Comparison of ENCODE assay signal across 3 cellular contexts in the genomic region with DNA sequence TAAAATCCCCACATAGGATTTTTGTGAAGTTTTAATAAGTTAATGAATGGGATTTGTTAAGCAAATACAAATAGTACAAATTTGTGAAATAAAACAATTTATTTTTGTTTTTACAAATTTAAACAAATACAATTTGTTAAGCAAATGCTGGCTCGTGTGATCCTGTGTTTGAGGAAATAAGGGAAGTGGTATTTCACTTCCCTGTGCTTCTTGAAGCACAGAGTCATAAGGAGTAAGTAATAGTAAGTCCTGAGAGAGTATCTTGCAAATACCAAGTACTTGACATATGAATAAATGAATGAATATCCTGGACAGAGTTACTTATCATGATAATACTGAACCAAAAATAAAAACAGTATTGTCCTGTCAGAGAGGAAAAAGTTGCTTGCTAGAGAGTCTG.
TF ChIP-seq lines count a peak whose summit lies in the region.

No MANE protein-coding gene starts in this region.

TF ChIP-seq in SK-N-SH, 30 proteins besides CTCF, POLR2A, EP300 and RAD21 (continues in another document):
- TF ChIP-seq, protein P1, sequence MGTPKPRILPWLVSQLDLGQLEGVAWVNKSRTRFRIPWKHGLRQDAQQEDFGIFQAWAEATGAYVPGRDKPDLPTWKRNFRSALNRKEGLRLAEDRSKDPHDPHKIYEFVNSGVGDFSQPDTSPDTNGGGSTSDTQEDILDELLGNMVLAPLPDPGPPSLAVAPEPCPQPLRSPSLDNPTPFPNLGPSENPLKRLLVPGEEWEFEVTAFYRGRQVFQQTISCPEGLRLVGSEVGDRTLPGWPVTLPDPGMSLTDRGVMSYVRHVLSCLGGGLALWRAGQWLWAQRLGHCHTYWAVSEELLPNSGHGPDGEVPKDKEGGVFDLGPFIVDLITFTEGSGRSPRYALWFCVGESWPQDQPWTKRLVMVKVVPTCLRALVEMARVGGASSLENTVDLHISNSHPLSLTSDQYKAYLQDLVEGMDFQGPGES (IDR thresholded peaks at IDR 0.05; ENCODE audit: low read depth, low read length) = no peak
- no peak for TF ChIP-seq JUND (IDR thresholded peaks at IDR 0.05)
- no peak for TF ChIP-seq ELF1 (IDR thresholded peaks at IDR 0.05)
- TF ChIP-seq, protein P2, sequence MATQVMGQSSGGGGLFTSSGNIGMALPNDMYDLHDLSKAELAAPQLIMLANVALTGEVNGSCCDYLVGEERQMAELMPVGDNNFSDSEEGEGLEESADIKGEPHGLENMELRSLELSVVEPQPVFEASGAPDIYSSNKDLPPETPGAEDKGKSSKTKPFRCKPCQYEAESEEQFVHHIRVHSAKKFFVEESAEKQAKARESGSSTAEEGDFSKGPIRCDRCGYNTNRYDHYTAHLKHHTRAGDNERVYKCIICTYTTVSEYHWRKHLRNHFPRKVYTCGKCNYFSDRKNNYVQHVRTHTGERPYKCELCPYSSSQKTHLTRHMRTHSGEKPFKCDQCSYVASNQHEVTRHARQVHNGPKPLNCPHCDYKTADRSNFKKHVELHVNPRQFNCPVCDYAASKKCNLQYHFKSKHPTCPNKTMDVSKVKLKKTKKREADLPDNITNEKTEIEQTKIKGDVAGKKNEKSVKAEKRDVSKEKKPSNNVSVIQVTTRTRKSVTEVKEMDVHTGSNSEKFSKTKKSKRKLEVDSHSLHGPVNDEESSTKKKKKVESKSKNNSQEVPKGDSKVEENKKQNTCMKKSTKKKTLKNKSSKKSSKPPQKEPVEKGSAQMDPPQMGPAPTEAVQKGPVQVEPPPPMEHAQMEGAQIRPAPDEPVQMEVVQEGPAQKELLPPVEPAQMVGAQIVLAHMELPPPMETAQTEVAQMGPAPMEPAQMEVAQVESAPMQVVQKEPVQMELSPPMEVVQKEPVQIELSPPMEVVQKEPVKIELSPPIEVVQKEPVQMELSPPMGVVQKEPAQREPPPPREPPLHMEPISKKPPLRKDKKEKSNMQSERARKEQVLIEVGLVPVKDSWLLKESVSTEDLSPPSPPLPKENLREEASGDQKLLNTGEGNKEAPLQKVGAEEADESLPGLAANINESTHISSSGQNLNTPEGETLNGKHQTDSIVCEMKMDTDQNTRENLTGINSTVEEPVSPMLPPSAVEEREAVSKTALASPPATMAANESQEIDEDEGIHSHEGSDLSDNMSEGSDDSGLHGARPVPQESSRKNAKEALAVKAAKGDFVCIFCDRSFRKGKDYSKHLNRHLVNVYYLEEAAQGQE (IDR thresholded peaks at IDR 0.05; ENCODE audit: low read depth, low read length) = no peak
- TF ChIP-seq, protein P3, sequence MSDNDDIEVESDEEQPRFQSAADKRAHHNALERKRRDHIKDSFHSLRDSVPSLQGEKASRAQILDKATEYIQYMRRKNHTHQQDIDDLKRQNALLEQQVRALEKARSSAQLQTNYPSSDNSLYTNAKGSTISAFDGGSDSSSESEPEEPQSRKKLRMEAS (IDR thresholded peaks at IDR 0.05; ENCODE audit: low read depth) = no peak
- TF ChIP-seq YY1 (IDR thresholded peaks at IDR 0.05; ENCODE audit: low read depth) = no peak
- TF ChIP-seq SIN3A (IDR thresholded peaks at IDR 0.05; ENCODE audit: borderline replicate concordance, low read depth, low read length) = no peak
- no peak for TF ChIP-seq TEAD4 (IDR thresholded peaks at IDR 0.05; ENCODE audit: borderline replicate concordance, insufficient read depth)
- TF ChIP-seq RFX5 (IDR thresholded peaks at IDR 0.05; ENCODE audit: low read length) = no peak
- TF ChIP-seq NRF1 (IDR thresholded peaks at IDR 0.05; ENCODE audit: low read depth, low read length) = no peak
- TF ChIP-seq MEF2A (IDR thresholded peaks at IDR 0.05; ENCODE audit: borderline replicate concordance, low read depth) = no peak
- no peak for TF ChIP-seq TAF1 (IDR thresholded peaks at IDR 0.05; ENCODE audit: borderline replicate concordance, low read depth, low read length)
- no peak for TF ChIP-seq POLR2AphosphoS5 (IDR thresholded peaks at IDR 0.05; ENCODE audit: low read depth, low read length)
- TF ChIP-seq NFIC (IDR thresholded peaks at IDR 0.05; ENCODE audit: borderline replicate concordance) = no peak
- TF ChIP-seq MXI1 (IDR thresholded peaks at IDR 0.05; ENCODE audit: low read depth, low read length) = no peak

TF ChIP-seq in SK-N-SH treated with all-trans-retinoic acid at 6 μM for 48 hours, 23 proteins besides CTCF, POLR2A, EP300 and RAD21:
- TF ChIP-seq PPARA (CRISPR knock-in tag; IDR thresholded peaks at IDR 0.05; ENCODE audit: borderline replicate concordance) (no peak), TCF4 (CRISPR knock-in tag; IDR thresholded peaks at IDR 0.05; ENCODE audit: borderline replicate concordance) (no peak), OSR1 (CRISPR knock-in tag; IDR thresholded peaks at IDR 0.05) (no peak), ESRRG (CRISPR knock-in tag; IDR thresholded peaks at IDR 0.05) (no peak), ZNF70 (CRISPR knock-in tag; IDR thresholded peaks at IDR 0.05) (no peak), BACH2 (CRISPR knock-in tag; IDR thresholded peaks at IDR 0.05; ENCODE audit: borderline replicate concordance) (no peak), SNAI2 (CRISPR knock-in tag; IDR thresholded peaks at IDR 0.05) (no peak), GLIS3 (CRISPR knock-in tag; IDR thresholded peaks at IDR 0.05) (no peak), ZC3H10 (CRISPR knock-in tag; IDR thresholded peaks at IDR 0.05) (no peak)
- TF ChIP-seq, protein P4, sequence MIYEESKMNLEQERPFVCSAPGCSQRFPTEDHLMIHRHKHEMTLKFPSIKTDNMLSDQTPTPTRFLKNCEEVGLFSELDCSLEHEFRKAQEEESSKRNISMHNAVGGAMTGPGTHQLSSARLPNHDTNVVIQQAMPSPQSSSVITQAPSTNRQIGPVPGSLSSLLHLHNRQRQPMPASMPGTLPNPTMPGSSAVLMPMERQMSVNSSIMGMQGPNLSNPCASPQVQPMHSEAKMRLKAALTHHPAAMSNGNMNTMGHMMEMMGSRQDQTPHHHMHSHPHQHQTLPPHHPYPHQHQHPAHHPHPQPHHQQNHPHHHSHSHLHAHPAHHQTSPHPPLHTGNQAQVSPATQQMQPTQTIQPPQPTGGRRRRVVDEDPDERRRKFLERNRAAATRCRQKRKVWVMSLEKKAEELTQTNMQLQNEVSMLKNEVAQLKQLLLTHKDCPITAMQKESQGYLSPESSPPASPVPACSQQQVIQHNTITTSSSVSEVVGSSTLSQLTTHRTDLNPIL (CRISPR knock-in tag; IDR thresholded peaks at IDR 0.05; ENCODE audit: low read depth) = no peak
- TF ChIP-seq, protein P5, sequence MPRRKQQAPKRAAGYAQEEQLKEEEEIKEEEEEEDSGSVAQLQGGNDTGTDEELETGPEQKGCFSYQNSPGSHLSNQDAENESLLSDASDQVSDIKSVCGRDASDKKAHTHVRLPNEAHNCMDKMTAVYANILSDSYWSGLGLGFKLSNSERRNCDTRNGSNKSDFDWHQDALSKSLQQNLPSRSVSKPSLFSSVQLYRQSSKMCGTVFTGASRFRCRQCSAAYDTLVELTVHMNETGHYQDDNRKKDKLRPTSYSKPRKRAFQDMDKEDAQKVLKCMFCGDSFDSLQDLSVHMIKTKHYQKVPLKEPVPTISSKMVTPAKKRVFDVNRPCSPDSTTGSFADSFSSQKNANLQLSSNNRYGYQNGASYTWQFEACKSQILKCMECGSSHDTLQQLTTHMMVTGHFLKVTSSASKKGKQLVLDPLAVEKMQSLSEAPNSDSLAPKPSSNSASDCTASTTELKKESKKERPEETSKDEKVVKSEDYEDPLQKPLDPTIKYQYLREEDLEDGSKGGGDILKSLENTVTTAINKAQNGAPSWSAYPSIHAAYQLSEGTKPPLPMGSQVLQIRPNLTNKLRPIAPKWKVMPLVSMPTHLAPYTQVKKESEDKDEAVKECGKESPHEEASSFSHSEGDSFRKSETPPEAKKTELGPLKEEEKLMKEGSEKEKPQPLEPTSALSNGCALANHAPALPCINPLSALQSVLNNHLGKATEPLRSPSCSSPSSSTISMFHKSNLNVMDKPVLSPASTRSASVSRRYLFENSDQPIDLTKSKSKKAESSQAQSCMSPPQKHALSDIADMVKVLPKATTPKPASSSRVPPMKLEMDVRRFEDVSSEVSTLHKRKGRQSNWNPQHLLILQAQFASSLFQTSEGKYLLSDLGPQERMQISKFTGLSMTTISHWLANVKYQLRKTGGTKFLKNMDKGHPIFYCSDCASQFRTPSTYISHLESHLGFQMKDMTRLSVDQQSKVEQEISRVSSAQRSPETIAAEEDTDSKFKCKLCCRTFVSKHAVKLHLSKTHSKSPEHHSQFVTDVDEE (CRISPR knock-in tag; IDR thresholded peaks at IDR 0.05) = no peak

TF ChIP-seq in IMR-90, 13 proteins besides CTCF, POLR2A, EP300 and RAD21:
- TF ChIP-seq RFX5 (IDR thresholded peaks at IDR 0.05; ENCODE audit: low read depth, low read length) (no peak), MAFK (IDR thresholded peaks at IDR 0.05; ENCODE audit: low read depth, low read length) (no peak), CHD1 (IDR thresholded peaks at IDR 0.05; ENCODE audit: low read depth, low read length) (no peak), RCOR1 (IDR thresholded peaks at IDR 0.05; ENCODE audit: insufficient replicate concordance, low read length) (no peak), FOS (IDR thresholded peaks at IDR 0.05; ENCODE audit: low read depth, low read length) (no peak), MAZ (IDR thresholded peaks at IDR 0.05; ENCODE audit: borderline replicate concordance, low read depth, low read length) (no peak), BHLHE40 (IDR thresholded peaks at IDR 0.05; ENCODE audit: low read depth, low read length) (no peak), SMC3 (IDR thresholded peaks at IDR 0.05; ENCODE audit: low read depth, low read length) (no peak), CEBPB (IDR thresholded peaks at IDR 0.05; ENCODE audit: low read depth, low read length) (no peak), MXI1 (IDR thresholded peaks at IDR 0.05; ENCODE audit: borderline replicate concordance, low read depth, low read length) (no peak), NFE2L2 (IDR thresholded peaks at IDR 0.05; ENCODE audit: low read depth, low read length) (no peak)
- TF ChIP-seq, protein P6, sequence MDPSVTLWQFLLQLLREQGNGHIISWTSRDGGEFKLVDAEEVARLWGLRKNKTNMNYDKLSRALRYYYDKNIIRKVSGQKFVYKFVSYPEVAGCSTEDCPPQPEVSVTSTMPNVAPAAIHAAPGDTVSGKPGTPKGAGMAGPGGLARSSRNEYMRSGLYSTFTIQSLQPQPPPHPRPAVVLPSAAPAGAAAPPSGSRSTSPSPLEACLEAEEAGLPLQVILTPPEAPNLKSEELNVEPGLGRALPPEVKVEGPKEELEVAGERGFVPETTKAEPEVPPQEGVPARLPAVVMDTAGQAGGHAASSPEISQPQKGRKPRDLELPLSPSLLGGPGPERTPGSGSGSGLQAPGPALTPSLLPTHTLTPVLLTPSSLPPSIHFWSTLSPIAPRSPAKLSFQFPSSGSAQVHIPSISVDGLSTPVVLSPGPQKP (IDR thresholded peaks at IDR 0.05; ENCODE audit: borderline replicate concordance, low read depth, low read length) = no peak
- TF ChIP-seq, protein P7, sequence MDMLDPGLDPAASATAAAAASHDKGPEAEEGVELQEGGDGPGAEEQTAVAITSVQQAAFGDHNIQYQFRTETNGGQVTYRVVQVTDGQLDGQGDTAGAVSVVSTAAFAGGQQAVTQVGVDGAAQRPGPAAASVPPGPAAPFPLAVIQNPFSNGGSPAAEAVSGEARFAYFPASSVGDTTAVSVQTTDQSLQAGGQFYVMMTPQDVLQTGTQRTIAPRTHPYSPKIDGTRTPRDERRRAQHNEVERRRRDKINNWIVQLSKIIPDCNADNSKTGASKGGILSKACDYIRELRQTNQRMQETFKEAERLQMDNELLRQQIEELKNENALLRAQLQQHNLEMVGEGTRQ (IDR thresholded peaks at IDR 0.05; ENCODE audit: low read depth, low read length) = no peak
